ENCODE assay signal across 15 cellular contexts in the genomic region with DNA sequence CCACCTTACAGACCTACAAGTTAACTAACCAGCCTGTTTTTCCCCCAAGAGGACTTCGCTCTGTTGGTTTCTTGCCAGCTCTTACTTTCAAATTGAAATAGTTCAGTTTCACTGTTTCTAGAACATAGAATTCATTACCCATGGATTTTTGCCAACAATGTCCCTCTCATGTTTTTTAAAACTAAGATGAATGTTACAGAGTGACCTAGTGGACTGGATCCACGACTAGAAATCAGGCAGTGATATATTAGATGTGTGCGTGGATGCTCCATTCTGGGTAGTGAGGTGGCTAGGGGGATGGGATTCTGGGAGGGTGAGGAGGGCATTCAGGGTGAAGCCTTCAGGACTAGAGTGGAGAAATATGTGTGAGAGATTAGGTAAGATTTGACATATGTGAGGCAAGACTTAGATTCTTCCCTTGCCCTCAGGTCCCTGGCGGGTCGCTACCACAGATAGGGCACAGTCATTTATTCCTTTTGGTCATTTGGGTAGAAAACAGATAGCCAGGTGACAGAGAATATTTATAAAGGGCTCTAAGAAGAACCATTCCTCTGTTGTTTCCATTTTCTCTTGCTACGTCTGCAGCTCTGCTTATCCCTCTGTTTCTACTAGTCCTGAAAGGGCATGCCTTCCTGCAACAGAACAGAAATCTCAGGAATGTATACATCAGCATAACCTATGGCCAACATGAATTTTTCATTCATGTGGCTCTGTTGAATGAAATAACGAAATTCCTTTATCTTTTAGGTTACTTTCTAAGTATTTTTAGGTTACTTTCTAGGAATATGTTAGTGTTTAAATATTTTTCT. TPM values are rescaled to one million over a fixed set of nuclear protein-coding genes. Genes with fewer than 3 reads are reported as not detected.
DNase-seq lines count a peak whose midpoint lies in the region; ATAC-seq, FAIRE-seq and TF ChIP-seq lines count a peak whose summit lies in the region.
"Had no signal": no experiment of that assay in that cellular context is flagged by ENCODE, and none has a peak within 500 bp of the region (broad histone marks: within the 10 kb centered on the region; RNA-seq: fewer than 3 reads in every experiment).

No MANE protein-coding gene starts in this region.

- no peak for FAIRE-seq in frontal cortex (lab: Jason Lieb, UNC)
- FAIRE-seq: D721Med, keratinocyte had no signal

- ATAC-seq in HG02981 (IDR thresholded peaks at IDR 0.05; ENCODE audit: unreplicated experiment), result no peak
- ATAC-seq: naive thymus-derived CD8-positive, alpha-beta T cell had no signal

- TF ChIP-seq CTCF in type B pancreatic cell (conservative IDR thresholded peaks at IDR 0.05), result no peak

- H3K27ac Mint-ChIP-seq in type B pancreatic cell, result peak overlapping the region; percentile 64
- H3K27ac Mint-ChIP-seq: activated naive CD8-positive, alpha-beta T cell treated with anti-CD3 and anti-CD28 coated beads for 36 hours; naive thymus-derived CD8-positive, alpha-beta T cell had no signal

- H3K9me3 Mint-ChIP-seq in type B pancreatic cell, result no peaks in the 10 kb centered on the region
- H3K9me3 Mint-ChIP-seq: activated naive CD8-positive, alpha-beta T cell treated with anti-CD3 and anti-CD28 coated beads for 36 hours; naive thymus-derived CD8-positive, alpha-beta T cell had no signal

- peaks cover 8% of the 10 kb centered on the region for H3K4me1 Mint-ChIP-seq in type B pancreatic cell (ENCODE audit: unreplicated experiment)
- H3K4me1 Mint-ChIP-seq: activated naive CD8-positive, alpha-beta T cell treated with anti-CD3 and anti-CD28 coated beads for 36 hours; naive thymus-derived CD8-positive, alpha-beta T cell had no signal

- peak overlapping the region; percentile 54 for H3K4me3 Mint-ChIP-seq in type B pancreatic cell
- H3K4me3 Mint-ChIP-seq: activated naive CD8-positive, alpha-beta T cell treated with anti-CD3 and anti-CD28 coated beads for 36 hours; naive thymus-derived CD8-positive, alpha-beta T cell had no signal

- H3K36me3 Mint-ChIP-seq in type B pancreatic cell, result no peaks in the 10 kb centered on the region
- H3K36me3 Mint-ChIP-seq: activated naive CD8-positive, alpha-beta T cell treated with anti-CD3 and anti-CD28 coated beads for 36 hours; naive thymus-derived CD8-positive, alpha-beta T cell had no signal

- no peaks in the 10 kb centered on the region for H3K27me3 Mint-ChIP-seq in type B pancreatic cell
- H3K27me3 Mint-ChIP-seq: activated naive CD8-positive, alpha-beta T cell treated with anti-CD3 and anti-CD28 coated beads for 36 hours had no signal

- DNase-seq in NOMO-1 (lab: John Stamatoyannopoulos, UW; ENCODE audit: unreplicated experiment in 2 of 2) (peak; percentile 8 to 36), NOMO-1 treated with dmso at 0.1 percent for 144 hours (lab: John Stamatoyannopoulos, UW; ENCODE audit: unreplicated experiment) (no peak), NCI-H226 (peak; percentile 16), fibroblast of peridontal ligament (ENCODE audit: extremely low read depth) (peak; percentile 37), type B pancreatic cell (ENCODE audit: extremely low spot score, unreplicated experiment) (no peak), frontal cortex (ENCODE audit: low spot score in 2 of 2) (no peak), NCI-H2227 treated with DMSO at 0.1 percent for 48 hours (lab: John Stamatoyannopoulos, UW) (no peak)
- DNase-seq: 8988T; activated naive CD8-positive, alpha-beta T cell treated with anti-CD3 and anti-CD28 coated beads for 36 hours; cortex of kidney; naive thymus-derived CD8-positive, alpha-beta T cell; T1000 had no signal

RNA-seq across cellular contexts. Expression of gene JADE1, which starts 15.4 kb away (rescaled TPM):
- 18.5 and 27.0 TPM in 2 replicates for total RNA-seq in type B pancreatic cell (ENCODE audit: low replicate concordance)
- total RNA-seq in frontal cortex, result 28.5 TPM

Comparison
In these comparisons a context has a peak if more than half of its experiments do, and no peak if none do; other contexts are left out.
1. DNase-seq: peak in NOMO-1 (2 of 2), NCI-H226 (single experiment) and fibroblast of peridontal ligament (single experiment); none in NOMO-1 treated with dmso at 0.1 percent for 144 hours (single experiment), type B pancreatic cell (single experiment), frontal cortex (0 of 2) and NCI-H2227 treated with DMSO at 0.1 percent for 48 hours (single experiment).